ENCODE assay signal across 26 cellular contexts in the genomic region with DNA sequence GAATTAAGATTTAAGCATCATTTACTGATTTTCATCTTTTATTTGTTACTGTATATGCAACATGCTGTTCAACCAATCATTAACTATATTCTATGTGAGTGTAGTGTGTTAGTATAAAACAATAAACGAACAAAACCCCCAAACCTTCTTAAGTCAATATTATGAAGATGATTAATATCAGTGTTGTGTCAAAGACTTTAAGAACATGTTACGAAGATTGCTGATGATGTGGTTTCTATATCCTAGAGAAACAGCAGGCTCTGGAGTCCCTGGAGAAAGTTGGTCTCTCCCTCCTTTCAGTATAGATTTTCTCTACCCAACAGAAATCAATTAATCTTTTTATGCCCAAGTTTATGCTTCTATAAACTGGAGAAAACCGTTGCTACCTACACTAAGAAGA.
DNase-seq lines count a peak whose midpoint lies in the region; ATAC-seq and TF ChIP-seq lines count a peak whose summit lies in the region.
"Had no signal": no experiment of that assay in that cellular context is flagged by ENCODE, and none has a peak within 500 bp of the region (broad histone marks: within the 10 kb centered on the region; RNA-seq: fewer than 3 reads in every experiment).

No MANE protein-coding gene starts in this region.

- ATAC-seq in HG03378 (IDR thresholded peaks at IDR 0.05; ENCODE audit: unreplicated experiment) (no peak), GM21367 (IDR thresholded peaks at IDR 0.05; ENCODE audit: unreplicated experiment) (no peak)
- ATAC-seq in naive thymus-derived CD8-positive, alpha-beta T cell, result no peak
- ATAC-seq: CD8-positive, alpha-beta T cell; Right ventricle myocardium inferior had no signal

- peaks cover 27% of the 10 kb centered on the region for H3F3A ChIP-seq in neural progenitor cell (ENCODE audit: low read depth)

- no peaks in the 10 kb centered on the region for H3K36me3 Mint-ChIP-seq in neural progenitor cell
- peaks cover 0 to 5% (median 0%) of the 10 kb centered on the region in 3 donors for H3K36me3 Mint-ChIP-seq in naive thymus-derived CD8-positive, alpha-beta T cell
- H3K36me3 Mint-ChIP-seq: CD8-positive, alpha-beta T cell; IgD-negative memory B cell had no signal

- H3K9me3 Mint-ChIP-seq in neural progenitor cell, result peaks cover 3% of the 10 kb centered on the region
- peaks cover 0 to 2% (median 0%) of the 10 kb centered on the region in 9 donors for H3K9me3 Mint-ChIP-seq in naive thymus-derived CD8-positive, alpha-beta T cell
- H3K9me3 Mint-ChIP-seq: CD8-positive, alpha-beta T cell had no signal

- H3K36me3 ChIP-seq in neural progenitor cell (no peaks in the 10 kb centered on the region), uterus (no peaks in the 10 kb centered on the region)
- H3K36me3 ChIP-seq: SJCRH30 had no signal

- H3K4me3 Mint-ChIP-seq in neural progenitor cell, result no peak overlapping the region
- H3K4me3 Mint-ChIP-seq in naive thymus-derived CD8-positive, alpha-beta T cell, result no peak overlapping the region
- H3K4me3 Mint-ChIP-seq: B cell; CD8-positive, alpha-beta T cell; IgD-negative memory B cell had no signal

- H3K9ac ChIP-seq in neural progenitor cell, result no peak overlapping the region
- H3K9ac ChIP-seq: KMS-11 had no signal

- intact Hi-C loops in uterus (cut with DNase I; ENCODE audit: low total_unique reads), result no loop called here

- no peak for TF ChIP-seq POLR2A in uterus (IDR thresholded peaks at IDR 0.05)

- no peak overlapping the region for H3K27ac ChIP-seq in neural progenitor cell
- H3K27ac ChIP-seq in uterus, result no peak overlapping the region
- H3K27ac ChIP-seq: C4-2B, KMS-11, PC-9, SJCRH30 had no signal

- no peak overlapping the region for H3K4me2 ChIP-seq in neural progenitor cell
- H3K4me2 ChIP-seq: KMS-11, PC-9 had no signal

- H2AFZ ChIP-seq in neural progenitor cell (replicated peaks), result peak overlapping the region; percentile 77
- H2AFZ ChIP-seq: PC-9 had no signal

- no peaks in the 10 kb centered on the region for H3K79me2 ChIP-seq in neural progenitor cell (ENCODE audit: low read depth)

- H3K4me1 Mint-ChIP-seq in neural progenitor cell, result peaks cover 36% of the 10 kb centered on the region
- peaks cover 0 to 6% (median 4%) of the 10 kb centered on the region in 4 donors for H3K4me1 Mint-ChIP-seq in naive thymus-derived CD8-positive, alpha-beta T cell
- H3K4me1 Mint-ChIP-seq: B cell, IgD-negative memory B cell had no signal

- peak; percentile 6 for DNase-seq in LHCN-M2 (ENCODE audit: low read depth)
- DNase-seq in brain pericyte (ENCODE audit: low read depth, low spot score), result peak; percentile 67
- no peak for DNase-seq in neural progenitor cell (ENCODE audit: low spot score)
- DNase-seq in uterus, result no peak
- no peak for DNase-seq in naive thymus-derived CD8-positive, alpha-beta T cell
- DNase-seq: CD8-positive, alpha-beta T cell; DMS 273 treated with DMSO at 0.1 percent for 48 hours; DMS79; EL; GF-D8; H7; NCI-H1092; NCI-H1417 treated with DMSO at 0.1 percent for 48 hours; NCI-H1694 treated with DMSO at 0.1 percent for 48 hours; NCI-H2081; NCI-H2227 treated with DMSO at 0.1 percent for 48 hours; NCI-H526 treated with DMSO at 0.1 percent for 48 hours; PC-9; SJCRH30 had no signal

- H3K4me1 ChIP-seq in neural progenitor cell (peaks cover 48% of the 10 kb centered on the region), uterus (no peaks in the 10 kb centered on the region)
- H3K4me1 ChIP-seq: SJCRH30 had no signal

- H4K20me1 ChIP-seq in neural progenitor cell (ENCODE audit: low read depth), result no peaks in the 10 kb centered on the region

- H3K9me3 ChIP-seq in neural progenitor cell (ENCODE audit: low read depth), result no peaks in the 10 kb centered on the region
- no peaks in the 10 kb centered on the region for H3K9me3 ChIP-seq in uterus
- H3K9me3 ChIP-seq: SJCRH30 had no signal

- no peak overlapping the region for H3K27ac Mint-ChIP-seq in neural progenitor cell
- H3K27ac Mint-ChIP-seq in naive thymus-derived CD8-positive, alpha-beta T cell, result no peak overlapping the region
- H3K27ac Mint-ChIP-seq: B cell; CD8-positive, alpha-beta T cell; IgD-negative memory B cell had no signal

- H3K4me3 ChIP-seq in neural progenitor cell (no peak overlapping the region), uterus (no peak overlapping the region)
- H3K4me3 ChIP-seq: PC-9, SJCRH30 had no signal

- no peaks in the 10 kb centered on the region for H3K27me3 ChIP-seq in neural progenitor cell
- no peaks in the 10 kb centered on the region for H3K27me3 ChIP-seq in uterus
- H3K27me3 ChIP-seq: SJCRH30 had no signal

- no peaks in the 10 kb centered on the region for H3K27me3 Mint-ChIP-seq in neural progenitor cell (ENCODE audit: insufficient read depth, low read depth)
- peaks cover 0 to 9% (median 5%) of the 10 kb centered on the region in 5 donors for H3K27me3 Mint-ChIP-seq in naive thymus-derived CD8-positive, alpha-beta T cell
- H3K27me3 Mint-ChIP-seq: B cell had no signal

- POLR2A ChIA-PET in naive thymus-derived CD8-positive, alpha-beta T cell (lab: Charles Lee), result no interaction called here

- TF ChIP-seq CTCF in neural progenitor cell (IDR thresholded peaks at IDR 0.05) (no peak), uterus (IDR thresholded peaks at IDR 0.05) (no peak)

Comparison
In these comparisons a context has a peak if more than half of its experiments do, and no peak if none do; other contexts are left out.
1. DNase-seq: peak in LHCN-M2 (single experiment) and brain pericyte (single experiment); none in neural progenitor cell (single experiment), uterus (0 of 2) and naive thymus-derived CD8-positive, alpha-beta T cell (0 of 10).